ENCODE assay signal across 30 cellular contexts in genomic region chr3:66211779-66212178, GRCh38. TPM values are rescaled to one million over a fixed set of nuclear protein-coding genes. Genes with fewer than 3 reads are reported as not detected.
A peak's percentile ranks its signal among the peaks of the same experiment; 100 is the strongest.
DNase-seq lines count a peak whose midpoint lies in the region; ATAC-seq and TF ChIP-seq lines count a peak whose summit lies in the region.
"Had no signal": no experiment of that assay in that cellular context is flagged by ENCODE, and none has a peak within 500 bp of the region (broad histone marks: within the 10 kb centered on the region; RNA-seq: fewer than 3 reads in every experiment).

No MANE protein-coding gene starts in this region.

- no peaks in the 10 kb centered on the region for H3K27me3 Mint-ChIP-seq in activated CD4-positive, alpha-beta T cell treated with anti-CD3 and anti-CD28 coated beads, Interleukin-2, amount 10 ng/mL, durations not matched to agents 24 days and 14 days
- no peaks in the 10 kb centered on the region for H3K27me3 Mint-ChIP-seq in activated CD4-positive, alpha-beta T cell treated with anti-CD3 and anti-CD28 coated beads, Interleukin-2, amount 10 ng/mL, durations not matched to agents 7 days and 5 days
- H3K27me3 Mint-ChIP-seq: CD4-positive, alpha-beta memory T cell; T-helper 17 cell had no signal

- H3K4me1 ChIP-seq in adipocyte (ENCODE audit: control insufficient read depth, insufficient read depth, low read length): peaks cover 26% of the 10 kb centered on the region
- H3K4me1 ChIP-seq in tibial nerve: no peaks in the 10 kb centered on the region
- no peaks in the 10 kb centered on the region for H3K4me1 ChIP-seq in uterus
- H3K4me1 ChIP-seq: esophagus squamous epithelium, gastroesophageal sphincter, testis had no signal

- intact Hi-C loops in activated CD4-positive, alpha-beta T cell treated with anti-CD3 and anti-CD28 coated beads, Interleukin-2, amount 10 ng/mL, durations not matched to agents 24 days and 14 days (cut with micrococcal nuclease): no loop called here
- intact Hi-C loops in uterus (cut with DNase I; ENCODE audit: low total_unique reads): no loop called here

- H3K4me1 Mint-ChIP-seq in activated CD4-positive, alpha-beta T cell treated with anti-CD3 and anti-CD28 coated beads, Interleukin-2, amount 10 ng/mL, durations not matched to agents 24 days and 14 days: no peaks in the 10 kb centered on the region
- no peaks in the 10 kb centered on the region for H3K4me1 Mint-ChIP-seq in activated CD4-positive, alpha-beta T cell treated with anti-CD3 and anti-CD28 coated beads, Interleukin-2, amount 10 ng/mL, durations not matched to agents 7 days and 5 days
- H3K4me1 Mint-ChIP-seq: activated naive CD4-positive, alpha-beta T cell treated with anti-CD3 and anti-CD28 coated beads, Interleukin-2, amount 50 U/mL, for 24 hours; CD4-positive, alpha-beta memory T cell; mesothelial cell of epicardium; natural killer cell; T-helper 17 cell had no signal

- H3K27me3 ChIP-seq in adipocyte (replicated peaks; ENCODE audit: control insufficient read depth, insufficient read depth, low read length) (no peaks in the 10 kb centered on the region), H7 (ENCODE audit: control insufficient read depth, insufficient read depth, low read length) (no peaks in the 10 kb centered on the region), tibial nerve (no peaks in the 10 kb centered on the region), uterus (no peaks in the 10 kb centered on the region)
- H3K27me3 ChIP-seq: esophagus squamous epithelium, gastroesophageal sphincter, ovary, testis had no signal

- TF ChIP-seq POLR2A in tibial nerve (IDR thresholded peaks at IDR 0.05): no peak
- no peak for TF ChIP-seq POLR2A in uterus (IDR thresholded peaks at IDR 0.05)

- WGBS in tibial nerve, 2 donors: 54 to 57% methylated on average over 4 of the region's 4 CpGs

- no peak overlapping the region for H3K27ac Mint-ChIP-seq in activated CD4-positive, alpha-beta T cell treated with anti-CD3 and anti-CD28 coated beads, Interleukin-2, amount 10 ng/mL, durations not matched to agents 24 days and 14 days
- H3K27ac Mint-ChIP-seq in activated CD4-positive, alpha-beta T cell treated with anti-CD3 and anti-CD28 coated beads, Interleukin-2, amount 10 ng/mL, durations not matched to agents 7 days and 5 days: no peak overlapping the region
- H3K27ac Mint-ChIP-seq: activated naive CD4-positive, alpha-beta T cell treated with anti-CD3 and anti-CD28 coated beads, Interleukin-2, amount 50 U/mL, for 24 hours; activated T-helper 1 cell treated with anti-CD3 and anti-CD28 coated beads, Interleukin-12 subunit alpha, Interleukin-12 subunit beta, Interleukin-2, Interleukin-4 antibody, amounts not matched to agents 30 ng/mL and 10 ng/mL and 1 ng/mL, durations not matched to agents 14 hours and 24 hours and 36 hours; CD4-positive, alpha-beta memory T cell; mesothelial cell of epicardium; natural killer cell; T-helper 17 cell had no signal

- H3K4me3 ChIP-seq in adipocyte (ENCODE audit: low read length): peak overlapping the region; percentile 76
- no peak overlapping the region for H3K4me3 ChIP-seq in H7 (ENCODE audit: insufficient read depth, low read depth, low read length)
- no peak overlapping the region for H3K4me3 ChIP-seq in tibial nerve
- no peak overlapping the region for H3K4me3 ChIP-seq in uterus
- H3K4me3 ChIP-seq: esophagus squamous epithelium, gastroesophageal sphincter, ovary, testis had no signal

- H3K36me3 ChIP-seq in adipocyte (ENCODE audit: control insufficient read depth, insufficient read depth, low read length, severe bottlenecking) (no peaks in the 10 kb centered on the region), H7 (replicated peaks; ENCODE audit: control insufficient read depth, insufficient read depth, low read length) (no peaks in the 10 kb centered on the region), tibial nerve (no peaks in the 10 kb centered on the region), uterus (no peaks in the 10 kb centered on the region)
- H3K36me3 ChIP-seq: esophagus squamous epithelium, gastroesophageal sphincter, ovary had no signal

- POLR2A ChIA-PET in activated CD4-positive, alpha-beta T cell treated with anti-CD3 and anti-CD28 coated beads, Interleukin-2, amount 10 ng/mL, durations not matched to agents 7 days and 5 days (lab: Charles Lee): no interaction called here

- ATAC-seq in HG03159 (IDR thresholded peaks at IDR 0.05; ENCODE audit: unreplicated experiment): peak; percentile 67
- ATAC-seq: gastroesophageal sphincter, HepG2, left ventricle myocardium superior, natural killer cell, T-helper 17 cell had no signal

- no peak overlapping the region for H3K27ac ChIP-seq in tibial nerve
- no peak overlapping the region for H3K27ac ChIP-seq in uterus
- H3K27ac ChIP-seq: esophagus squamous epithelium, gastroesophageal sphincter, ovary, testis had no signal

- H3K4me3 Mint-ChIP-seq in activated CD4-positive, alpha-beta T cell treated with anti-CD3 and anti-CD28 coated beads, Interleukin-2, amount 10 ng/mL, durations not matched to agents 24 days and 14 days: no peak overlapping the region
- H3K4me3 Mint-ChIP-seq in activated CD4-positive, alpha-beta T cell treated with anti-CD3 and anti-CD28 coated beads, Interleukin-2, amount 10 ng/mL, durations not matched to agents 7 days and 5 days: no peak overlapping the region
- H3K4me3 Mint-ChIP-seq: activated naive CD4-positive, alpha-beta T cell treated with anti-CD3 and anti-CD28 coated beads, Interleukin-2, amount 50 U/mL, for 24 hours; activated T-helper 1 cell treated with anti-CD3 and anti-CD28 coated beads, Interleukin-12 subunit alpha, Interleukin-12 subunit beta, Interleukin-2, Interleukin-4 antibody, amounts not matched to agents 30 ng/mL and 10 ng/mL and 1 ng/mL, durations not matched to agents 14 hours and 24 hours and 36 hours; CD4-positive, alpha-beta memory T cell; mesothelial cell of epicardium; natural killer cell; T-helper 17 cell had no signal

- no peaks in the 10 kb centered on the region for H3K9me3 Mint-ChIP-seq in activated CD4-positive, alpha-beta T cell treated with anti-CD3 and anti-CD28 coated beads, Interleukin-2, amount 10 ng/mL, durations not matched to agents 24 days and 14 days
- no peaks in the 10 kb centered on the region for H3K9me3 Mint-ChIP-seq in activated CD4-positive, alpha-beta T cell treated with anti-CD3 and anti-CD28 coated beads, Interleukin-2, amount 10 ng/mL, durations not matched to agents 7 days and 5 days
- H3K9me3 Mint-ChIP-seq: activated naive CD4-positive, alpha-beta T cell treated with anti-CD3 and anti-CD28 coated beads, Interleukin-2, amount 50 U/mL, for 24 hours; activated T-helper 1 cell treated with anti-CD3 and anti-CD28 coated beads, Interleukin-12 subunit alpha, Interleukin-12 subunit beta, Interleukin-2, Interleukin-4 antibody, amounts not matched to agents 30 ng/mL and 10 ng/mL and 1 ng/mL, durations not matched to agents 14 hours and 24 hours and 36 hours; CD4-positive, alpha-beta memory T cell; mesothelial cell of epicardium; natural killer cell had no signal

- no peak for TF ChIP-seq CTCF in tibial nerve (IDR thresholded peaks at IDR 0.05)
- TF ChIP-seq CTCF in uterus (IDR thresholded peaks at IDR 0.05): no peak

- peak; percentile 33 for DNase-seq in activated CD4-positive, alpha-beta T cell treated with anti-CD3 and anti-CD28 coated beads, Interleukin-2, amount 10 ng/mL, durations not matched to agents 24 days and 14 days
- DNase-seq in activated CD4-positive, alpha-beta T cell treated with anti-CD3 and anti-CD28 coated beads, Interleukin-2, amount 10 ng/mL, durations not matched to agents 7 days and 5 days: no peak
- no peak for DNase-seq in adipocyte (ENCODE audit: low read depth)
- DNase-seq in H7: no peak
- DNase-seq in tibial nerve (ENCODE audit: low spot score in 2 of 2): no peak
- no peak for DNase-seq in HT-29 (ENCODE audit: low spot score)
- no peak for DNase-seq in uterus
- DNase-seq: 8988T; activated CD4-positive, alpha-beta T cell treated with anti-CD3 and anti-CD28 coated beads for 4 hours; aorta; CD4-positive, alpha-beta memory T cell; cortex of kidney; esophagus squamous epithelium; left ventricle myocardium superior; natural killer cell; NCI-H1092; NCI-H187; NCI-H345; ovary; SK-N-SH; stimulated activated CD4-positive, alpha-beta T cell treated with anti-CD3 and anti-CD28 coated beads, Interleukin-4, amount 100 ng/mL, for 24 hours; stimulated activated naive CD4-positive, alpha-beta T cell; T-helper 17 cell; testis had no signal

- peak overlapping the region; percentile 79 for H3K9ac ChIP-seq in adipocyte (ENCODE audit: low read length)
- H3K9ac ChIP-seq: SK-N-SH had no signal

- no peak for TF ChIP-seq EP300 in tibial nerve (IDR thresholded peaks at IDR 0.05)

- H3K9me3 ChIP-seq in adipocyte (ENCODE audit: control insufficient read depth, low read length): no peaks in the 10 kb centered on the region
- H3K9me3 ChIP-seq in tibial nerve: no peaks in the 10 kb centered on the region
- H3K9me3 ChIP-seq in uterus: no peaks in the 10 kb centered on the region
- H3K9me3 ChIP-seq: esophagus squamous epithelium, gastroesophageal sphincter, ovary, SK-N-SH, testis had no signal

- CTCF ChIA-PET in activated CD4-positive, alpha-beta T cell treated with anti-CD3 and anti-CD28 coated beads, Interleukin-2, amount 10 ng/mL, durations not matched to agents 7 days and 5 days (lab: Charles Lee): no interaction called here

- H3K36me3 Mint-ChIP-seq in activated CD4-positive, alpha-beta T cell treated with anti-CD3 and anti-CD28 coated beads, Interleukin-2, amount 10 ng/mL, durations not matched to agents 24 days and 14 days (ENCODE audit: low read depth): no peaks in the 10 kb centered on the region
- no peaks in the 10 kb centered on the region for H3K36me3 Mint-ChIP-seq in activated CD4-positive, alpha-beta T cell treated with anti-CD3 and anti-CD28 coated beads, Interleukin-2, amount 10 ng/mL, durations not matched to agents 7 days and 5 days (ENCODE audit: low read depth)
- H3K36me3 Mint-ChIP-seq: activated naive CD4-positive, alpha-beta T cell treated with anti-CD3 and anti-CD28 coated beads, Interleukin-2, amount 50 U/mL, for 24 hours; CD4-positive, alpha-beta memory T cell; mesothelial cell of epicardium; natural killer cell had no signal

RNA-seq across cellular contexts. Expression of gene SLC25A26, which starts 9.0 kb away (rescaled TPM):
- total RNA-seq in activated CD4-positive, alpha-beta T cell treated with anti-CD3 and anti-CD28 coated beads, Interleukin-2, amount 10 ng/mL, durations not matched to agents 24 days and 14 days: 17.7 and 22.1 TPM in 2 replicates
- 10 to 100 TPM; 11.7 to 12.0 TPM for total RNA-seq in activated CD4-positive, alpha-beta T cell treated with anti-CD3 and anti-CD28 coated beads, Interleukin-2, amount 10 ng/mL, durations not matched to agents 7 days and 5 days
- 26.5 and 29.1 TPM in 2 replicates for total RNA-seq in H7 (2014; rRNA removed; shearing (Covaris generic))
- total RNA-seq in tibial nerve: 10 to 100 TPM; 20.1 to 44.4 (median 23.2) TPM
- 11.0 and 17.4 TPM in 2 replicates for total RNA-seq in HT-29 (2014; rRNA removed; shearing (Covaris generic))
- 10 to 100 TPM; 10.6 to 24.9 (median 17.8) TPM for total RNA-seq in uterus
